In the genomic region with DNA sequence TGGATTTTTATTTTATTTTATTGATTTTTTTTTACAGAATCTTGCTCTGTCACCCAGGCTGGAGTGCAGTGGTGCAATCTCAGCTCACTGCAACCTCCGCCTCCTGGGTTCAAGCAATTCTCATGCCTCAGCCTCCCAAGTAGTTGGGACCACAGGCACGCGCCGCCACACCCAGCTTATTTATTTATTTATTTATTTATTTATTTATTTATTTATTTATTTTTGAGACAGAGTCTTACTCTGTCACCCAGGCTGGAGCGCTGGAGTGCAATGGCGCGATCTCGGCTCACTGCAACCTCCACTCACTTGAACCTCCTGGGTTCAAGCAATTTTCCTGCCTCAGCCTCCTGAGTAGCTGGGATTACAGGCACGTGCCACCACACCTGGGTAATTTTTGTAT, we compare ENCODE assay signal across 1 cellular context.
TF ChIP-seq lines count a peak whose summit lies in the region.

No MANE protein-coding gene starts in this region.

TF ChIP-seq in HEK293, 187 proteins besides CTCF, POLR2A, EP300 and RAD21 (continued from another document):
- TF ChIP-seq, protein P1, sequence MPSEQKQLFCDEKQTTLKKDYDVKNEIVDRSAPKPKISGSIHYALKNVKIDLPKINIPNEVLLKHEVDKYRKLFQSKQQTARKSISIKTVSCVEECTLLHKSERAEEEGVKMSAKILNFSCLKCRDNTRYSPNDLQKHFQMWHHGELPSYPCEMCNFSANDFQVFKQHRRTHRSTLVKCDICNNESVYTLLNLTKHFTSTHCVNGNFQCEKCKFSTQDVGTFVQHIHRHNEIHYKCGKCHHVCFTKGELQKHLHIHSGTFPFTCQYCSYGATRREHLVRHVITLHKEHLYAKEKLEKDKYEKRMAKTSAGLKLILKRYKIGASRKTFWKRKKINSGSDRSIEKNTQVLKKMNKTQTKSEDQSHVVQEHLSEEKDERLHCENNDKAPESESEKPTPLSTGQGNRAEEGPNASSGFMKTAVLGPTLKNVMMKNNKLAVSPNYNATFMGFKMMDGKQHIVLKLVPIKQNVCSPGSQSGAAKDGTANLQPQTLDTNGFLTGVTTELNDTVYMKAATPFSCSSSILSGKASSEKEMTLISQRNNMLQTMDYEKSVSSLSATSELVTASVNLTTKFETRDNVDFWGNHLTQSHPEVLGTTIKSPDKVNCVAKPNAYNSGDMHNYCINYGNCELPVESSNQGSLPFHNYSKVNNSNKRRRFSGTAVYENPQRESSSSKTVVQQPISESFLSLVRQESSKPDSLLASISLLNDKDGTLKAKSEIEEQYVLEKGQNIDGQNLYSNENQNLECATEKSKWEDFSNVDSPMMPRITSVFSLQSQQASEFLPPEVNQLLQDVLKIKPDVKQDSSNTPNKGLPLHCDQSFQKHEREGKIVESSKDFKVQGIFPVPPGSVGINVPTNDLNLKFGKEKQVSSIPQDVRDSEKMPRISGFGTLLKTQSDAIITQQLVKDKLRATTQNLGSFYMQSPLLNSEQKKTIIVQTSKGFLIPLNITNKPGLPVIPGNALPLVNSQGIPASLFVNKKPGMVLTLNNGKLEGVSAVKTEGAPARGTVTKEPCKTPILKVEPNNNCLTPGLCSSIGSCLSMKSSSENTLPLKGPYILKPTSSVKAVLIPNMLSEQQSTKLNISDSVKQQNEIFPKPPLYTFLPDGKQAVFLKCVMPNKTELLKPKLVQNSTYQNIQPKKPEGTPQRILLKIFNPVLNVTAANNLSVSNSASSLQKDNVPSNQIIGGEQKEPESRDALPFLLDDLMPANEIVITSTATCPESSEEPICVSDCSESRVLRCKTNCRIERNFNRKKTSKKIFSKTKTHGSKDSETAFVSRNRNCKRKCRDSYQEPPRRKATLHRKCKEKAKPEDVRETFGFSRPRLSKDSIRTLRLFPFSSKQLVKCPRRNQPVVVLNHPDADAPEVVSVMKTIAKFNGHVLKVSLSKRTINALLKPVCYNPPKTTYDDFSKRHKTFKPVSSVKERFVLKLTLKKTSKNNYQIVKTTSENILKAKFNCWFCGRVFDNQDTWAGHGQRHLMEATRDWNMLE (tag by site-specific recombination; conservative IDR thresholded peaks at IDR 0.05; ENCODE audit: low read depth) = peak; percentile 89
- TF ChIP-seq ZNF394 (tag by site-specific recombination; IDR thresholded peaks at IDR 0.05; ENCODE audit: borderline replicate concordance) (peak; percentile 92), ZNF629 (tag by site-specific recombination; IDR thresholded peaks at IDR 0.05) (peak; percentile 29; the same call in 1 of the 2 replicates), ZNF560 (tag by site-specific recombination; IDR thresholded peaks at IDR 0.05; ENCODE audit: borderline replicate concordance) (peak; percentile 40; the same call in 1 of the 2 replicates)
